11 cellular contexts compared by ENCODE assay signal in genomic region chr1:160630523-160631087, GRCh38. TPM values are rescaled to one million over a fixed set of nuclear protein-coding genes. Genes with fewer than 3 reads are reported as not detected.
DNase-seq lines count a peak whose midpoint lies in the region; ATAC-seq lines count a peak whose summit lies in the region.
"Had no signal": no experiment of that assay in that cellular context is flagged by ENCODE, and none has a peak within 500 bp of the region (broad histone marks: within the 10 kb centered on the region; RNA-seq: fewer than 3 reads in every experiment).

No MANE protein-coding gene starts in this region.

- no peak for ATAC-seq in activated naive CD8-positive, alpha-beta T cell treated with anti-CD3 and anti-CD28 coated beads, Interleukin-2, amount 10 ng/mL, durations not matched to agents 7 days and 5 days (ENCODE audit: low read depth)
- no peak for ATAC-seq in stimulated activated effector memory CD8-positive, alpha-beta T cell treated with anti-CD3 and anti-CD28 coated beads, Interleukin-12 subunit alpha, Interleukin-12 subunit beta, amount 100 ng/mL, for 72 hours
- no peak for ATAC-seq in HG02571 (IDR thresholded peaks at IDR 0.05; ENCODE audit: unreplicated experiment)
- ATAC-seq in GM18517 (IDR thresholded peaks at IDR 0.05; ENCODE audit: unreplicated experiment): no peak

- peak overlapping the region; percentile 65 for H3K4me3 Mint-ChIP-seq in activated T-cell treated with anti-CD3 and anti-CD28 coated beads, Interleukin-2, amount 50 U/mL, for 24 hours
- H3K4me3 Mint-ChIP-seq in activated naive CD8-positive, alpha-beta T cell treated with anti-CD3 and anti-CD28 coated beads, Interleukin-2, amount 10 ng/mL, durations not matched to agents 7 days and 5 days: peak overlapping the region; percentile 75
- peak overlapping the region; percentile 76 for H3K4me3 Mint-ChIP-seq in stimulated activated effector memory CD8-positive, alpha-beta T cell treated with anti-CD3 and anti-CD28 coated beads, Interleukin-12 subunit alpha, Interleukin-12 subunit beta, amount 100 ng/mL, for 72 hours

- intact Hi-C loops in posterior vena cava (cut with DNase I): no loop called here

- H3K36me3 Mint-ChIP-seq in activated T-cell treated with anti-CD3 and anti-CD28 coated beads, Interleukin-2, amount 50 U/mL, for 24 hours (ENCODE audit: low read depth): peaks cover 99% of the 10 kb centered on the region
- peaks cover 72% of the 10 kb centered on the region for H3K36me3 Mint-ChIP-seq in activated naive CD8-positive, alpha-beta T cell treated with anti-CD3 and anti-CD28 coated beads, Interleukin-2, amount 10 ng/mL, durations not matched to agents 7 days and 5 days
- H3K36me3 Mint-ChIP-seq in stimulated activated effector memory CD8-positive, alpha-beta T cell treated with anti-CD3 and anti-CD28 coated beads, Interleukin-12 subunit alpha, Interleukin-12 subunit beta, amount 100 ng/mL, for 72 hours: peaks cover 100% of the 10 kb centered on the region

- peaks cover 97% of the 10 kb centered on the region for H3K4me1 Mint-ChIP-seq in activated T-cell treated with anti-CD3 and anti-CD28 coated beads, Interleukin-2, amount 50 U/mL, for 24 hours (ENCODE audit: low read depth)
- H3K4me1 Mint-ChIP-seq in activated naive CD8-positive, alpha-beta T cell treated with anti-CD3 and anti-CD28 coated beads, Interleukin-2, amount 10 ng/mL, durations not matched to agents 7 days and 5 days: peaks cover 81% of the 10 kb centered on the region
- peaks cover 87% of the 10 kb centered on the region for H3K4me1 Mint-ChIP-seq in stimulated activated effector memory CD8-positive, alpha-beta T cell treated with anti-CD3 and anti-CD28 coated beads, Interleukin-12 subunit alpha, Interleukin-12 subunit beta, amount 100 ng/mL, for 72 hours

- POLR2A ChIA-PET in activated naive CD8-positive, alpha-beta T cell treated with anti-CD3 and anti-CD28 coated beads, Interleukin-2, amount 10 ng/mL, durations not matched to agents 7 days and 5 days (lab: Charles Lee): interaction anchor here (2.3 to 3.3 kb wide), 3 partner anchors 10 to 77 kb away, joined by 8 to 22 read pairs (median 22); partner anchors contain the start of gene SLAMF1

- H3K27ac Mint-ChIP-seq in activated T-cell treated with anti-CD3 and anti-CD28 coated beads, Interleukin-2, amount 50 U/mL, for 24 hours: peak overlapping the region; percentile 98
- peak overlapping the region; percentile 97 for H3K27ac Mint-ChIP-seq in activated naive CD8-positive, alpha-beta T cell treated with anti-CD3 and anti-CD28 coated beads, Interleukin-2, amount 10 ng/mL, durations not matched to agents 7 days and 5 days
- peak overlapping the region; percentile 98 for H3K27ac Mint-ChIP-seq in stimulated activated effector memory CD8-positive, alpha-beta T cell treated with anti-CD3 and anti-CD28 coated beads, Interleukin-12 subunit alpha, Interleukin-12 subunit beta, amount 100 ng/mL, for 72 hours

- H3K27me3 Mint-ChIP-seq in activated T-cell treated with anti-CD3 and anti-CD28 coated beads, Interleukin-2, amount 50 U/mL, for 24 hours: no peaks in the 10 kb centered on the region
- H3K27me3 Mint-ChIP-seq in activated naive CD8-positive, alpha-beta T cell treated with anti-CD3 and anti-CD28 coated beads, Interleukin-2, amount 10 ng/mL, durations not matched to agents 7 days and 5 days: no peaks in the 10 kb centered on the region

- no peak for DNase-seq in activated T-cell treated with anti-CD3 and anti-CD28 coated beads, Interleukin-2, amount 50 U/mL, for 24 hours
- no peak for DNase-seq in activated T-cell treated with anti-CD3 and anti-CD28 coated beads, Interleukin-2, amount 50 U/mL, for 48 hours
- DNase-seq in NOMO-1 (lab: John Stamatoyannopoulos, UW; ENCODE audit: unreplicated experiment in 2 of 2) (peak; percentile 16 to 52), posterior vena cava (ENCODE audit: low spot score) (no peak)
- no peak for DNase-seq in activated naive CD8-positive, alpha-beta T cell treated with anti-CD3 and anti-CD28 coated beads, Interleukin-2, amount 10 ng/mL, durations not matched to agents 7 days and 5 days
- no peak for DNase-seq in stimulated activated effector memory CD8-positive, alpha-beta T cell treated with anti-CD3 and anti-CD28 coated beads, Interleukin-12 subunit alpha, Interleukin-12 subunit beta, amount 100 ng/mL, for 72 hours (ENCODE audit: low spot score in 2 of 2)
- DNase-seq: mammary epithelial cell, NCI-H187 had no signal

- peaks cover 2% of the 10 kb centered on the region for H3K9me3 Mint-ChIP-seq in activated T-cell treated with anti-CD3 and anti-CD28 coated beads, Interleukin-2, amount 50 U/mL, for 24 hours
- no peaks in the 10 kb centered on the region for H3K9me3 Mint-ChIP-seq in activated naive CD8-positive, alpha-beta T cell treated with anti-CD3 and anti-CD28 coated beads, Interleukin-2, amount 10 ng/mL, durations not matched to agents 7 days and 5 days
- no peaks in the 10 kb centered on the region for H3K9me3 Mint-ChIP-seq in stimulated activated effector memory CD8-positive, alpha-beta T cell treated with anti-CD3 and anti-CD28 coated beads, Interleukin-12 subunit alpha, Interleukin-12 subunit beta, amount 100 ng/mL, for 72 hours

RNA-seq across cellular contexts. Expression of gene SLAMF1, which starts 16.2 kb away (rescaled TPM):
- 10 to 100 TPM; 41.3 to 42.6 TPM for total RNA-seq in activated naive CD8-positive, alpha-beta T cell treated with anti-CD3 and anti-CD28 coated beads, Interleukin-2, amount 10 ng/mL, durations not matched to agents 7 days and 5 days
- total RNA-seq in posterior vena cava: under 1 TPM; 0.32 to 0.38 TPM
- total RNA-seq: H1, mammary epithelial cell had no signal

RNA-seq across cellular contexts. Expression of gene CD84, which starts 51.3 kb away (rescaled TPM):
- 10 to 100 TPM; 58.5 to 66.8 TPM for total RNA-seq in activated naive CD8-positive, alpha-beta T cell treated with anti-CD3 and anti-CD28 coated beads, Interleukin-2, amount 10 ng/mL, durations not matched to agents 7 days and 5 days
- 10 to 100 TPM in 1 of 2 donors, 1 to 10 TPM in 1; 6.9 to 16.8 TPM for total RNA-seq in posterior vena cava
- total RNA-seq: H1, mammary epithelial cell had no signal

Comparison
In these comparisons a context has a peak if more than half of its experiments do, and no peak if none do; other contexts are left out.
1. DNase-seq: peak in NOMO-1 (2 of 2); none in activated T-cell treated with anti-CD3 and anti-CD28 coated beads, Interleukin-2, amount 50 U/mL, for 24 hours (single experiment), activated T-cell treated with anti-CD3 and anti-CD28 coated beads, Interleukin-2, amount 50 U/mL, for 48 hours (0 of 2), activated naive CD8-positive, alpha-beta T cell treated with anti-CD3 and anti-CD28 coated beads, Interleukin-2, amount 10 ng/mL, durations not matched to agents 7 days and 5 days (single experiment), stimulated activated effector memory CD8-positive, alpha-beta T cell treated with anti-CD3 and anti-CD28 coated beads, Interleukin-12 subunit alpha, Interleukin-12 subunit beta, amount 100 ng/mL, for 72 hours (0 of 2) and posterior vena cava (single experiment).
2. RNA of gene SLAMF1, which starts 16.2 kb away (total RNA-seq): 41.3 to 42.6 TPM in activated naive CD8-positive, alpha-beta T cell treated with anti-CD3 and anti-CD28 coated beads, Interleukin-2, amount 10 ng/mL, durations not matched to agents 7 days and 5 days; 0.32 to 0.38 TPM in posterior vena cava; every median in the first group is over 10 times any median in the second.
3. Peak in every context shown above with its lines, with median percentiles within 50 percentile points of each other: H3K27ac Mint-ChIP-seq and H3K4me3 Mint-ChIP-seq.